Comparison of ENCODE assay signal across 1 cellular context in genomic region chr9:112174965-112175795, GRCh38.
TF ChIP-seq lines count a peak whose summit lies in the region.

Gene SUSD1 (minus strand): TSS chr9:112175297. CDS start chr9:112175235, 62 bp downstream.

TF ChIP-seq in K562, 482 proteins besides CTCF, POLR2A, EP300 and RAD21 (continued from another document and continues in another):
- TF ChIP-seq YBX1 (IDR thresholded peaks at IDR 0.05): no peak
- TF ChIP-seq MYNN (IDR thresholded peaks at IDR 0.05): no peak; the same call in 1 of the 2 replicates
- no peak for TF ChIP-seq MYNN (CRISPR knock-in tag; IDR thresholded peaks at IDR 0.05)
- TF ChIP-seq FUS (optimal IDR thresholded peaks at IDR 0.05; ENCODE audit: low read depth, low read length): no peak
- TF ChIP-seq DACH1 (IDR thresholded peaks at IDR 0.05; ENCODE audit: partially characterized antibody): no peak
- peak; percentile 40; the same call in 1 of the 2 replicates for TF ChIP-seq HCFC1 (IDR thresholded peaks at IDR 0.05; ENCODE audit: low read depth, low read length)
- TF ChIP-seq ZSCAN29 (IDR thresholded peaks at IDR 0.05): no peak
- 0 out of 2 replicates have a peak, but pooled peaks have one; percentile 38 for TF ChIP-seq SMARCA4 (IDR thresholded peaks at IDR 0.05)
- TF ChIP-seq SIN3A (IDR thresholded peaks at IDR 0.05; ENCODE audit: borderline replicate concordance in 2 of 2, control insufficient read depth in 1 of 2, low read depth in 2 of 2, low read length in 2 of 2): peak; percentile 24 to 49; a peak in 1 of 4 replicates
- TF ChIP-seq REST (CRISPR knock-in tag; IDR thresholded peaks at IDR 0.05; ENCODE audit: low read depth): no peak
- TF ChIP-seq FOXK1 (CRISPR knock-in tag; IDR thresholded peaks at IDR 0.05; ENCODE audit: borderline replicate concordance): no peak
- peak; percentile 1 for TF ChIP-seq CTCFL (IDR thresholded peaks at IDR 0.05; ENCODE audit: borderline replicate concordance, insufficient read depth, low read depth, low read length, poor library complexity, severe bottlenecking)
- TF ChIP-seq, protein P1, sequence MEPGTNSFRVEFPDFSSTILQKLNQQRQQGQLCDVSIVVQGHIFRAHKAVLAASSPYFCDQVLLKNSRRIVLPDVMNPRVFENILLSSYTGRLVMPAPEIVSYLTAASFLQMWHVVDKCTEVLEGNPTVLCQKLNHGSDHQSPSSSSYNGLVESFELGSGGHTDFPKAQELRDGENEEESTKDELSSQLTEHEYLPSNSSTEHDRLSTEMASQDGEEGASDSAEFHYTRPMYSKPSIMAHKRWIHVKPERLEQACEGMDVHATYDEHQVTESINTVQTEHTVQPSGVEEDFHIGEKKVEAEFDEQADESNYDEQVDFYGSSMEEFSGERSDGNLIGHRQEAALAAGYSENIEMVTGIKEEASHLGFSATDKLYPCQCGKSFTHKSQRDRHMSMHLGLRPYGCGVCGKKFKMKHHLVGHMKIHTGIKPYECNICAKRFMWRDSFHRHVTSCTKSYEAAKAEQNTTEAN (CRISPR knock-in tag; IDR thresholded peaks at IDR 0.05): no peak
- TF ChIP-seq ZNF444 (CRISPR knock-in tag; IDR thresholded peaks at IDR 0.05): no peak
- no peak for TF ChIP-seq HDAC8 (tag; IDR thresholded peaks at IDR 0.05)
- TF ChIP-seq MTA1 (IDR thresholded peaks at IDR 0.05; ENCODE audit: borderline replicate concordance): no peak
- no peak for TF ChIP-seq NCOA6 (IDR thresholded peaks at IDR 0.05)
- no peak for TF ChIP-seq STAG1 (CRISPR knock-in tag; IDR thresholded peaks at IDR 0.05; ENCODE audit: borderline replicate concordance)
- TF ChIP-seq POU5F1 (IDR thresholded peaks at IDR 0.05; ENCODE audit: borderline replicate concordance, low read depth, low read length, partially characterized antibody): no peak
- no peak for TF ChIP-seq ILK (tag; IDR thresholded peaks at IDR 0.05; ENCODE audit: borderline replicate concordance, low read depth)
- no peak for TF ChIP-seq THRAP3 (IDR thresholded peaks at IDR 0.05; ENCODE audit: borderline replicate concordance)
- no peak for TF ChIP-seq FOXA1 (IDR thresholded peaks at IDR 0.05; ENCODE audit: borderline replicate concordance)
- TF ChIP-seq SIRT6 (IDR thresholded peaks at IDR 0.05; ENCODE audit: low read depth, low read length): no peak
- TF ChIP-seq MLX (CRISPR knock-in tag; conservative IDR thresholded peaks at IDR 0.05): no peak
- no peak for TF ChIP-seq LARP7 (IDR thresholded peaks at IDR 0.05)
- no peak for TF ChIP-seq MAFK (IDR thresholded peaks at IDR 0.05; ENCODE audit: low read length)
- TF ChIP-seq ZFX (CRISPR knock-in tag; IDR thresholded peaks at IDR 0.05): peak; percentile 84
- TF ChIP-seq NFIX (CRISPR knock-in tag; IDR thresholded peaks at IDR 0.05; ENCODE audit: low read depth): no peak
- TF ChIP-seq, protein P2, sequence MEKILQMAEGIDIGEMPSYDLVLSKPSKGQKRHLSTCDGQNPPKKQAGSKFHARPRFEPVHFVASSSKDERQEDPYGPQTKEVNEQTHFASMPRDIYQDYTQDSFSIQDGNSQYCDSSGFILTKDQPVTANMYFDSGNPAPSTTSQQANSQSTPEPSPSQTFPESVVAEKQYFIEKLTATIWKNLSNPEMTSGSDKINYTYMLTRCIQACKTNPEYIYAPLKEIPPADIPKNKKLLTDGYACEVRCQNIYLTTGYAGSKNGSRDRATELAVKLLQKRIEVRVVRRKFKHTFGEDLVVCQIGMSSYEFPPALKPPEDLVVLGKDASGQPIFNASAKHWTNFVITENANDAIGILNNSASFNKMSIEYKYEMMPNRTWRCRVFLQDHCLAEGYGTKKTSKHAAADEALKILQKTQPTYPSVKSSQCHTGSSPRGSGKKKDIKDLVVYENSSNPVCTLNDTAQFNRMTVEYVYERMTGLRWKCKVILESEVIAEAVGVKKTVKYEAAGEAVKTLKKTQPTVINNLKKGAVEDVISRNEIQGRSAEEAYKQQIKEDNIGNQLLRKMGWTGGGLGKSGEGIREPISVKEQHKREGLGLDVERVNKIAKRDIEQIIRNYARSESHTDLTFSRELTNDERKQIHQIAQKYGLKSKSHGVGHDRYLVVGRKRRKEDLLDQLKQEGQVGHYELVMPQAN (IDR thresholded peaks at IDR 0.05; ENCODE audit: borderline replicate concordance): no peak
- TF ChIP-seq, protein P3, sequence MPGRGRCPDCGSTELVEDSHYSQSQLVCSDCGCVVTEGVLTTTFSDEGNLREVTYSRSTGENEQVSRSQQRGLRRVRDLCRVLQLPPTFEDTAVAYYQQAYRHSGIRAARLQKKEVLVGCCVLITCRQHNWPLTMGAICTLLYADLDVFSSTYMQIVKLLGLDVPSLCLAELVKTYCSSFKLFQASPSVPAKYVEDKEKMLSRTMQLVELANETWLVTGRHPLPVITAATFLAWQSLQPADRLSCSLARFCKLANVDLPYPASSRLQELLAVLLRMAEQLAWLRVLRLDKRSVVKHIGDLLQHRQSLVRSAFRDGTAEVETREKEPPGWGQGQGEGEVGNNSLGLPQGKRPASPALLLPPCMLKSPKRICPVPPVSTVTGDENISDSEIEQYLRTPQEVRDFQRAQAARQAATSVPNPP (IDR thresholded peaks at IDR 0.05; ENCODE audit: borderline replicate concordance, insufficient read depth, insufficient read length): no peak
- no peak for TF ChIP-seq RBM39 (optimal IDR thresholded peaks at IDR 0.05; ENCODE audit: low read depth, low read length)
- no peak for TF ChIP-seq RUNX1 (IDR thresholded peaks at IDR 0.05; ENCODE audit: low read depth)
- no peak for TF ChIP-seq POLR2AphosphoS2 (IDR thresholded peaks at IDR 0.05; ENCODE audit: low read length)
- TF ChIP-seq SFPQ (IDR thresholded peaks at IDR 0.05; ENCODE audit: low read depth, low read length): no peak
- TF ChIP-seq ZNF239 (CRISPR knock-in tag; IDR thresholded peaks at IDR 0.05): no peak
- TF ChIP-seq HNRNPK (IDR thresholded peaks at IDR 0.05; ENCODE audit: low read depth, low read length, poor library complexity, severe bottlenecking): no peak
- TF ChIP-seq IFI16 (CRISPR knock-in tag; IDR thresholded peaks at IDR 0.05): no peak
- no peak for TF ChIP-seq ZNF780A (CRISPR knock-in tag; IDR thresholded peaks at IDR 0.05)
- TF ChIP-seq NFXL1 (CRISPR knock-in tag; IDR thresholded peaks at IDR 0.05): no peak
- no peak for TF ChIP-seq EWSR1 (IDR thresholded peaks at IDR 0.05; ENCODE audit: borderline replicate concordance, low read depth, partially characterized antibody)
- no peak for TF ChIP-seq NELFE (IDR thresholded peaks at IDR 0.05; ENCODE audit: insufficient read depth, insufficient read length)
- TF ChIP-seq, protein P4, sequence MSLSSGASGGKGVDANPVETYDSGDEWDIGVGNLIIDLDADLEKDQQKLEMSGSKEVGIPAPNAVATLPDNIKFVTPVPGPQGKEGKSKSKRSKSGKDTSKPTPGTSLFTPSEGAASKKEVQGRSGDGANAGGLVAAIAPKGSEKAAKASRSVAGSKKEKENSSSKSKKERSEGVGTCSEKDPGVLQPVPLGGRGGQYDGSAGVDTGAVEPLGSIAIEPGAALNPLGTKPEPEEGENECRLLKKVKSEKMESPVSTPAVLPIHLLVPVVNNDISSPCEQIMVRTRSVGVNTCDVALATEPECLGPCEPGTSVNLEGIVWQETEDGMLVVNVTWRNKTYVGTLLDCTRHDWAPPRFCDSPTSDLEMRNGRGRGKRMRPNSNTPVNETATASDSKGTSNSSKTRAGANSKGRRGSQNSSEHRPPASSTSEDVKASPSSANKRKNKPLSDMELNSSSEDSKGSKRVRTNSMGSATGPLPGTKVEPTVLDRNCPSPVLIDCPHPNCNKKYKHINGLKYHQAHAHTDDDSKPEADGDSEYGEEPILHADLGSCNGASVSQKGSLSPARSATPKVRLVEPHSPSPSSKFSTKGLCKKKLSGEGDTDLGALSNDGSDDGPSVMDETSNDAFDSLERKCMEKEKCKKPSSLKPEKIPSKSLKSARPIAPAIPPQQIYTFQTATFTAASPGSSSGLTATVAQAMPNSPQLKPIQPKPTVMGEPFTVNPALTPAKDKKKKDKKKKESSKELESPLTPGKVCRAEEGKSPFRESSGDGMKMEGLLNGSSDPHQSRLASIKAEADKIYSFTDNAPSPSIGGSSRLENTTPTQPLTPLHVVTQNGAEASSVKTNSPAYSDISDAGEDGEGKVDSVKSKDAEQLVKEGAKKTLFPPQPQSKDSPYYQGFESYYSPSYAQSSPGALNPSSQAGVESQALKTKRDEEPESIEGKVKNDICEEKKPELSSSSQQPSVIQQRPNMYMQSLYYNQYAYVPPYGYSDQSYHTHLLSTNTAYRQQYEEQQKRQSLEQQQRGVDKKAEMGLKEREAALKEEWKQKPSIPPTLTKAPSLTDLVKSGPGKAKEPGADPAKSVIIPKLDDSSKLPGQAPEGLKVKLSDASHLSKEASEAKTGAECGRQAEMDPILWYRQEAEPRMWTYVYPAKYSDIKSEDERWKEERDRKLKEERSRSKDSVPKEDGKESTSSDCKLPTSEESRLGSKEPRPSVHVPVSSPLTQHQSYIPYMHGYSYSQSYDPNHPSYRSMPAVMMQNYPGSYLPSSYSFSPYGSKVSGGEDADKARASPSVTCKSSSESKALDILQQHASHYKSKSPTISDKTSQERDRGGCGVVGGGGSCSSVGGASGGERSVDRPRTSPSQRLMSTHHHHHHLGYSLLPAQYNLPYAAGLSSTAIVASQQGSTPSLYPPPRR (CRISPR knock-in tag; IDR thresholded peaks at IDR 0.05; ENCODE audit: borderline replicate concordance): no peak
